In the genomic region with DNA sequence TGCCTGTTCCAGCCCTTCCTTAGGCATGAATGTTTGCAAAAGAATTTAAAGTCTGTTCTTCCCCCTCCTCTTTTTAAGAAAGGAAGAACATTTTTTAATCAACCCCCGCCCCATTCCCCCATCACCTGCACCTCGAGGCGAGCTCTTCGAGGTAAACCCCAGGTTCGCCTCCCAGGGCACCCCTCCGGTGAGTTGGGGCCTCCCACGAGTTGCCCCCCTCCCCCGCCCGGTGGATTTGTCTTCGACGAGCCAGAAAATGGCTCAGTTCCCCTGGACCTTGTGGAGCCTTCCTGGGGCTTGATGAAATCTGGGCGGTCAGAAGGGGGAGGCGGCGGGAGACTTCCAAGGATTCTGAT, we compare ENCODE assay signal across 9 cellular contexts. TPM values are rescaled to one million over a fixed set of nuclear protein-coding genes. Genes with fewer than 3 reads are reported as not detected.
DNase-seq lines count a peak whose midpoint lies in the region; FAIRE-seq and TF ChIP-seq lines count a peak whose summit lies in the region.
"Had no signal": no experiment of that assay in that cellular context is flagged by ENCODE, and none has a peak within 500 bp of the region (broad histone marks: within the 10 kb centered on the region; RNA-seq: fewer than 3 reads in every experiment).

No MANE protein-coding gene starts in this region.

- peaks cover 13% of the 10 kb centered on the region for H3K79me1 ChIP-seq in trophoblast cell (ENCODE audit: low read length)

- H3K4me2 ChIP-seq in trophoblast cell (ENCODE audit: low read length), result peak overlapping the region; percentile 96

- peak overlapping the region; percentile 69 for H3K14ac ChIP-seq in trophoblast cell (ENCODE audit: low read length)

- no peak overlapping the region for H2AK5ac ChIP-seq in trophoblast cell (ENCODE audit: low read length)

- H2AFZ ChIP-seq in trophoblast cell (ENCODE audit: insufficient read depth, low read length, poor library complexity), result peak overlapping the region; percentile 59

- FAIRE-seq in HTR-8/SVneo (lab: Jason Lieb, UNC), result no peak

- H3K79me2 ChIP-seq in trophoblast cell (ENCODE audit: control insufficient read depth, insufficient read depth, low read length, poor library complexity), result peaks cover 6% of the 10 kb centered on the region

- peak overlapping the region; percentile 49 for H3K4ac ChIP-seq in trophoblast cell (ENCODE audit: low read depth, low read length)

- no peak overlapping the region for H3K9ac ChIP-seq in trophoblast cell (ENCODE audit: low read length)

- no peak for TF ChIP-seq CTCF in epithelial cell of esophagus (IDR thresholded peaks at IDR 0.05; ENCODE audit: insufficient read depth, low read depth, low read length, missing control alignments)

- H3K36me3 ChIP-seq in trophoblast cell (ENCODE audit: control insufficient read depth in 1 of 2, insufficient read depth in 2 of 2, low read length in 2 of 2), result no peaks in the 10 kb centered on the region

- H3K18ac ChIP-seq in trophoblast cell (ENCODE audit: low read length), result peak overlapping the region; percentile 66

- peak overlapping the region; percentile 70 for H3K4me3 ChIP-seq in epithelial cell of esophagus (ENCODE audit: low read length)
- H3K4me3 ChIP-seq in trophoblast cell (ENCODE audit: low read depth, low read length), result peak overlapping the region; percentile 25

- H3K4me1 ChIP-seq in trophoblast cell (ENCODE audit: control insufficient read depth in 1 of 2, insufficient read depth in 2 of 2, low read length in 2 of 2), result peaks cover 15 to 24% of the 10 kb centered on the region in 2 experiments

- H2BK5ac ChIP-seq in trophoblast cell (ENCODE audit: low read depth, low read length, poor library complexity), result peak overlapping the region; percentile 76

- H3K9me3 ChIP-seq in trophoblast cell (ENCODE audit: insufficient read depth, low read depth, low read length), result no peaks in the 10 kb centered on the region

- WGBS in trophoblast cell (ENCODE audit: extremely low coverage, insufficient coverage, insufficient read length), result no CpG with 5 or more reads among the region's 14 CpGs

- no peak overlapping the region for H4K12ac ChIP-seq in trophoblast cell (ENCODE audit: low read depth, low read length)

- peak overlapping the region; percentile 71 for H2BK120ac ChIP-seq in trophoblast cell (ENCODE audit: insufficient read depth, low read length, poor library complexity)

- DNase-seq in NCI-H2081 (lab: John Stamatoyannopoulos, UW) (peak; percentile 66 to 72), NCI-H2081 treated with DMSO at 0.1 percent for 48 hours (lab: John Stamatoyannopoulos, UW) (no peak), NCI-H1105 treated with DMSO at 0.1 percent for 48 hours (lab: John Stamatoyannopoulos, UW) (peak; percentile 55), epithelial cell of esophagus (ENCODE audit: low read depth) (no peak), trophoblast cell (no peak), ureter (ENCODE audit: low spot score) (no peak), HTR-8/SVneo (ENCODE audit: insufficient read length, low spot score) (no peak), kidney tubule cell (ENCODE audit: low spot score) (no peak)
- DNase-seq: SIG-M5 had no signal

- peak overlapping the region; percentile 56 for H2BK12ac ChIP-seq in trophoblast cell (ENCODE audit: low read length)

- H3K27me3 ChIP-seq in trophoblast cell (ENCODE audit: insufficient read depth, low read length), result no peaks in the 10 kb centered on the region

- peak overlapping the region; percentile 84 for H4K91ac ChIP-seq in trophoblast cell (ENCODE audit: low read depth, low read length)

- peak overlapping the region; percentile 65 for H4K8ac ChIP-seq in trophoblast cell (ENCODE audit: low read depth, low read length)

- H3K23ac ChIP-seq in trophoblast cell (ENCODE audit: low read length), result no peak overlapping the region

- peak overlapping the region; percentile 88 for H3K27ac ChIP-seq in trophoblast cell (ENCODE audit: low read depth, low read length)

RNA-seq across cellular contexts. Expression of a gene that starts 0.3 kb away (rescaled TPM):
- 6.9 and 7.6 TPM in 2 replicates for polyA plus RNA-seq in trophoblast cell (2013)
- 16.2 TPM for total RNA-seq in ureter

Comparison
In these comparisons a context has a peak if more than half of its experiments do, and no peak if none do; other contexts are left out.
1. DNase-seq: peak in NCI-H2081 (2 of 2) and NCI-H1105 treated with DMSO at 0.1 percent for 48 hours (single experiment); none in NCI-H2081 treated with DMSO at 0.1 percent for 48 hours (single experiment), epithelial cell of esophagus (single experiment), trophoblast cell (0 of 2), ureter (single experiment), HTR-8/SVneo (single experiment) and kidney tubule cell (single experiment).